12 cellular contexts compared by ENCODE assay signal in the genomic region with DNA sequence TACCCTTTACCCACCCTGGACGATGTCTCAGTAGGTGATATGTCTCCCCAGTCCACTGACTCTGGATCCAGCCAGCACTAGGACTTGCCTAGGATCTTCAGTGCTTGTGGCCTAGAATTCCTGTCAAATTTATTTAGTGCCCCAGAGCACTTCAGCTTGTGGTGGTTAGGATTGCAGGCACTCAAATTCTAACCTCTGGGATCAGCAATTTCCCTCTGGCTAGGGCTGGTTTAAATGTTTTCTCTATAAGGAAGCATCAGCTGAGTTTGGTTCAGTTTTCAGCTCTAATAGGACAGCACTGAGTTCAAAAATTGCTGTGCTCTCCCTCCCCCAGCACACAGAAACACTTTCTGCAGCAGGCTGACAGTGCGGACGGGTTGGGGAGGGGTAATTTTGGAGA. TPM values are rescaled to one million over a fixed set of nuclear protein-coding genes. Genes with fewer than 3 reads are reported as not detected.
"Had no signal": no experiment of that assay in that cellular context is flagged by ENCODE, and none has a peak within 500 bp of the region (broad histone marks: within the 10 kb centered on the region; RNA-seq: fewer than 3 reads in every experiment).

No MANE protein-coding gene starts in this region.

- H3K4me3 Mint-ChIP-seq: HFFc6 had no signal

- FAIRE-seq: HepG2, K562 had no signal

- H3K4me1 ChIP-seq: HAP-1 had no signal

- H2AFZ ChIP-seq: GM23248 had no signal

- H3K9me3 ChIP-seq: HAP-1 had no signal

- H3K4me3 ChIP-seq: GM23248, HAP-1, K562 had no signal

- H3K27ac Mint-ChIP-seq: HFFc6 had no signal

- DNase-seq: GM23248, H7, HFFc6, IMR-90, KG1 had no signal

- H3K27ac ChIP-seq: GM23248, HL-60 had no signal

- H3K9ac ChIP-seq: GM23248 had no signal

- H3K36me3 ChIP-seq: HAP-1 had no signal

- ATAC-seq: HCT116, HepG2, K562 had no signal

RNA-seq across cellular contexts. Expression of gene OR5H6, which starts 8.1 kb away (rescaled TPM):
- total RNA-seq: GM23248, H4, H7, HepG2, HFFc6, HT1080, IMR-90, K562 had no signal
- polyA plus RNA-seq: GM23248, HepG2, IMR-90 had no signal

RNA-seq across cellular contexts. Expression of gene OR5H2, which starts 10.2 kb away (rescaled TPM):
- total RNA-seq: GM23248, H4, H7, HepG2, HFFc6, HT1080, IMR-90, K562 had no signal
- polyA plus RNA-seq: GM23248, HepG2, IMR-90, K562 had no signal
